ENCODE assay signal across 15 cellular contexts in genomic region chr12:55355333-55355732, GRCh38. TPM values are rescaled to one million over a fixed set of nuclear protein-coding genes. Genes with fewer than 3 reads are reported as not detected.
DNase-seq lines count a peak whose midpoint lies in the region; ATAC-seq, FAIRE-seq and TF ChIP-seq lines count a peak whose summit lies in the region.
"Not testable (repeated sequence)": the region's sequence is repeated elsewhere in the genome, so short reads cannot be mapped to it uniquely, and the experiment has no call there.
"Had no signal": no experiment of that assay in that cellular context is flagged by ENCODE, and none has a peak within 500 bp of the region (broad histone marks: within the 10 kb centered on the region; RNA-seq: fewer than 3 reads in every experiment).

No MANE protein-coding gene starts in this region.

- not testable (repeated sequence) for H3K27me3 ChIP-seq in H9 (ENCODE audit: insufficient read depth, low read length); H1 (replicated peaks in 1 of 4; ENCODE audit: control insufficient read depth in 3 of 4, extremely low read depth in 1 of 4, insufficient read depth in 3 of 4, low read length in 3 of 4); hepatocyte

- TF ChIP-seq EP300 in H1 (IDR thresholded peaks at IDR 0.05; ENCODE audit: borderline replicate concordance in 1 of 2, low read depth in 2 of 2, low read length in 2 of 2) = not testable (repeated sequence)

- TF ChIP-seq CTCF in H9 (conservative IDR thresholded peaks at IDR 0.05); WTC11 (IDR thresholded peaks at IDR 0.05); H1 (IDR thresholded peaks at IDR 0.05; ENCODE audit: control extremely low read depth in 1 of 3, insufficient read depth in 1 of 3, low read depth in 1 of 3, low read length in 3 of 3); hepatocyte (IDR thresholded peaks at IDR 0.05; ENCODE audit: poor library complexity); nephron progenitor cell (IDR thresholded peaks at IDR 0.05): not testable (repeated sequence)

- FAIRE-seq in H1 (lab: Jason Lieb, UNC) = not testable (repeated sequence)

- not testable (repeated sequence) for H3K27ac ChIP-seq in H9 (ENCODE audit: insufficient read length, low read depth, low read length); H1 (ENCODE audit: low read depth, low read length); hepatocyte

- H3K27ac Mint-ChIP-seq in H9 = peak overlapping the region; percentile 65 to 92 (median 84); a peak in 3 of 7 replicates
- H3K27ac Mint-ChIP-seq in WTC11 = peak overlapping the region; percentile 57; the same call in 1 of the 2 replicates
- peak overlapping the region; percentile 88 for H3K27ac Mint-ChIP-seq in nephron progenitor cell

- H4K5ac ChIP-seq in H9 (ENCODE audit: insufficient read length, low read depth, low read length); H1 (ENCODE audit: insufficient read length, low read depth, low read length): not testable (repeated sequence)

- not testable (repeated sequence) for H4K91ac ChIP-seq in H9 (ENCODE audit: insufficient read length, low read depth, low read length); H1 (replicated peaks; ENCODE audit: insufficient read length, low read length)

- H3K36me3 Mint-ChIP-seq in H9 (ENCODE audit: insufficient read depth in 1 of 3, low read depth in 3 of 3) (peaks cover 0 to 12% (median 8%) of the 10 kb centered on the region in 3 experiments; a peak in 4 of 7 replicates), nephron progenitor cell (ENCODE audit: low read depth) (peaks cover 11% of the 10 kb centered on the region)
- H3K36me3 Mint-ChIP-seq in WTC11 = not testable (repeated sequence)

- H3K4me1 Mint-ChIP-seq in H9 = peaks cover 18 to 23% of the 10 kb centered on the region in 2 experiments
- H3K4me1 Mint-ChIP-seq in WTC11 = peaks cover 15% of the 10 kb centered on the region
- H3K4me1 Mint-ChIP-seq in nephron progenitor cell = peaks cover 13% of the 10 kb centered on the region

- not testable (repeated sequence) for H3K79me2 ChIP-seq in H9 (ENCODE audit: insufficient read depth, low read length); H1 (ENCODE audit: control insufficient read depth in 1 of 2, insufficient read depth in 2 of 2, low read length in 2 of 2); hepatocyte

- H3K9me3 Mint-ChIP-seq in H9 (peaks cover 10% of the 10 kb centered on the region in 2 experiments), nephron progenitor cell (peaks cover 35% of the 10 kb centered on the region)
- not testable (repeated sequence) for H3K9me3 Mint-ChIP-seq in WTC11

- not testable (repeated sequence) for H3K18ac ChIP-seq in H9 (ENCODE audit: insufficient read length, low read depth, low read length); H1 (ENCODE audit: extremely low read depth, low read length)

- not testable (repeated sequence) for TF ChIP-seq POLR2A in H1 (IDR thresholded peaks at IDR 0.05; ENCODE audit: control extremely low read depth in 1 of 2, low read depth in 2 of 2, low read length in 2 of 2)

- H2BK12ac ChIP-seq in H9 (ENCODE audit: insufficient read length, low read depth, low read length); H1 (ENCODE audit: low read depth, low read length): not testable (repeated sequence)

- H3K23me2 ChIP-seq in H9 (ENCODE audit: insufficient read length, low read depth, low read length, poor library complexity, severe bottlenecking); H1 (ENCODE audit: low read depth, low read length): not testable (repeated sequence)

- not testable (repeated sequence) for H2BK5ac ChIP-seq in H9 (ENCODE audit: insufficient read length, low read length); H1 (ENCODE audit: low read depth, low read length)

- H2BK120ac ChIP-seq in H9 (ENCODE audit: low read depth, low read length, poor library complexity, severe bottlenecking); H1 (replicated peaks; ENCODE audit: low read depth, low read length): not testable (repeated sequence)

- POLR2A ChIA-PET in WTC11 (lab: Charles Lee); H1 (lab: Charles Lee; ENCODE audit: partially characterized antibody): not testable (repeated sequence)

- not testable (repeated sequence) for H3K4me3 ChIP-seq in H1 (ENCODE audit: extremely low read depth in 1 of 4, insufficient read depth in 2 of 4, low read depth in 3 of 4, low read length in 4 of 4); hepatocyte

- peak; percentile 58 for ATAC-seq in WTC11

- H3K56ac ChIP-seq in H9 (ENCODE audit: insufficient read length, low read depth, low read length); H1 (replicated peaks; ENCODE audit: insufficient read length, low read depth, low read length): not testable (repeated sequence)

- CTCF ChIA-PET in WTC11 (lab: Charles Lee) = interaction anchor here (0.9 kb wide), 1 partner anchor 22 kb away, joined by 3 read pairs; no protein-coding TSS in a partner anchor
- CTCF ChIA-PET in H1 (lab: Charles Lee; ENCODE audit: partially characterized antibody) = interaction anchor here (0.7 to 0.8 kb wide), 2 partner anchors 28 to 111 kb away, joined by 3 to 4 read pairs; partner anchors contain the start of gene OR6C74

- H4K20me1 ChIP-seq in H9 (ENCODE audit: control insufficient read depth, insufficient read depth, insufficient read length); H1 (replicated peaks in 1 of 2; ENCODE audit: control insufficient read depth in 1 of 2, insufficient read depth in 2 of 2, low read length in 2 of 2); hepatocyte (ENCODE audit: insufficient read depth, poor library complexity, severe bottlenecking): not testable (repeated sequence)

- H2AK5ac ChIP-seq in H9 (ENCODE audit: insufficient read length, low read length); H1 (ENCODE audit: low read depth, low read length): not testable (repeated sequence)

- WGBS in H9 (ENCODE audit: extremely low coverage, insufficient read length, low lambda C conversion rate) = no CpG with 5 or more reads among the region's 4 CpGs
- WGBS in H1 (ENCODE audit: extremely low coverage in 1 of 2, insufficient coverage in 1 of 2, insufficient read length in 1 of 2, insufficient replicate concordance in 2 of 2, low coverage in 1 of 2, low lambda C conversion rate in 2 of 2, missing lambda C conversion rate in 1 of 2), 2 experiments = 95% methylated on average over 4 of the region's 4 CpGs; no CpG with 5 or more reads in 1 of the 2 experiments
- WGBS in hepatocyte (ENCODE audit: low lambda C conversion rate, missing lambda C conversion rate) = 45% methylated on average over 4 of the region's 4 CpGs

- H2BK20ac ChIP-seq in H9 (ENCODE audit: low read depth, low read length, poor library complexity, severe bottlenecking); H1 (ENCODE audit: low read length): not testable (repeated sequence)

- H3K79me1 ChIP-seq in H9 (ENCODE audit: insufficient read depth, low read depth, low read length, poor library complexity, severe bottlenecking); H1 (ENCODE audit: low read depth, low read length): not testable (repeated sequence)

- TF ChIP-seq RAD21 in H1 (IDR thresholded peaks at IDR 0.05 in 1 of 2, conservative IDR thresholded peaks at IDR 0.05 in 1 of 2; ENCODE audit: low read depth in 2 of 2, low read length in 2 of 2) = not testable (repeated sequence)

- not testable (repeated sequence) for H3K4ac ChIP-seq in H9 (ENCODE audit: low read depth, low read length); H1 (replicated peaks; ENCODE audit: insufficient read length, low read depth, low read length)

- not testable (repeated sequence) for H3K36me3 ChIP-seq in H1 (ENCODE audit: control insufficient read depth in 2 of 4, insufficient read depth in 4 of 4, low read length in 3 of 4); hepatocyte (replicated peaks; ENCODE audit: insufficient read depth, low read depth)

- H2AFZ ChIP-seq in H9 (ENCODE audit: low read length); hepatocyte: not testable (repeated sequence)
- peak overlapping the region; percentile 62 for H2AFZ ChIP-seq in H1 (ENCODE audit: low read length)

- H3K14ac ChIP-seq in H9 (ENCODE audit: insufficient read depth, low read length); H1 (ENCODE audit: insufficient read length): not testable (repeated sequence)

- peak overlapping the region in 1 of 2 experiments; percentile 55; a peak in 2 of 5 replicates for H3K4me3 Mint-ChIP-seq in H9
- not testable (repeated sequence) for H3K4me3 Mint-ChIP-seq in WTC11, nephron progenitor cell

- H4K8ac ChIP-seq in H9 (replicated peaks; ENCODE audit: insufficient read length, low read depth, low read length); H1 (ENCODE audit: extremely low read depth, insufficient read depth, low read length): not testable (repeated sequence)

- not testable (repeated sequence) for H3K23ac ChIP-seq in H9 (ENCODE audit: insufficient read length, low read depth, low read length); H1 (ENCODE audit: insufficient read length)

- not testable (repeated sequence) for H3K9ac ChIP-seq in H9 (ENCODE audit: extremely low read depth, insufficient read length, low read length); H1 (replicated peaks in 1 of 4; ENCODE audit: extremely low read depth in 1 of 4, low read depth in 3 of 4, low read length in 3 of 4)

- not testable (repeated sequence) for H2BK15ac ChIP-seq in H9 (ENCODE audit: low read depth, low read length)
- H2BK15ac ChIP-seq in H1 (ENCODE audit: low read length) = 0 out of 2 replicates have a peak overlapping the region, but pooled peaks have one; percentile 29

- not testable (repeated sequence) for H3K9me2 ChIP-seq in hepatocyte (replicated peaks; ENCODE audit: insufficient read depth)

- not testable (repeated sequence) for H3K4me2 ChIP-seq in H9 (ENCODE audit: insufficient read depth, insufficient read length, low read length); H1 (ENCODE audit: insufficient read depth in 1 of 2, low read depth in 2 of 2, low read length in 2 of 2); hepatocyte

- not testable (repeated sequence) for H3K27me3 Mint-ChIP-seq in H9 (ENCODE audit: low read depth); WTC11 (ENCODE audit: low read depth); nephron progenitor cell (ENCODE audit: low read depth, poor library complexity)

- not testable (repeated sequence) for H3K4me1 ChIP-seq in H9 (ENCODE audit: insufficient read depth, low read length); hepatocyte (ENCODE audit: insufficient read depth)
- H3K4me1 ChIP-seq in H1 (replicated peaks in 1 of 4; ENCODE audit: control insufficient read depth in 3 of 4, insufficient read depth in 4 of 4, low read length in 3 of 4) = peaks cover 0 to 11% (median 2%) of the 10 kb centered on the region in 4 experiments; a peak in 6 of 7 replicates

- H3T11ph ChIP-seq in H9 (ENCODE audit: low read length) = not testable (repeated sequence)

- DNase-seq in ELF-1 (ENCODE audit: low read depth, low spot score) (peak; percentile 81), H9 (peak; percentile 59), WTC11 (ENCODE audit: low spot score) (peak; percentile 46), hepatocyte (ENCODE audit: low spot score) (peak; percentile 49), islet precursor cell (peak; percentile 90), nephron progenitor cell (peak; percentile 3)
- not testable (repeated sequence) for DNase-seq in H1 (ENCODE audit: low read depth in 1 of 2, low spot score in 2 of 2)

- not testable (repeated sequence) for H3K9me3 ChIP-seq in H9 (ENCODE audit: control insufficient read depth, low read depth, low read length); H1 (ENCODE audit: insufficient read depth in 2 of 2, low read depth in 1 of 2, low read length in 1 of 2); hepatocyte (ENCODE audit: low read depth)

RNA-seq across cellular contexts. Expression of gene OR6C75, which starts 7.4 kb away (rescaled TPM):
- total RNA-seq in H9 (2021) (not detected in 2 replicates), WTC11 (2021) (not detected in 3 replicates), hepatocyte (not detected in 2 replicates)
- total RNA-seq in H1 (2021; fragmentation: NEBNext Ultra II Directional; extraction: Animal tissue kit (Norgen Biotek cat#: 25700)) = not detected in 2 replicates
- polyA plus RNA-seq in H1 (2011; rRNA removed) (not detected in 2 replicates), hepatocyte (not detected in 2 replicates)
- polyA plus RNA-seq in H1 (2011; cell fraction: cytosol; rRNA removed) = not detected
- polyA plus RNA-seq in H1 (2011; cell fraction: nucleus; rRNA removed) = not detected
- polyA plus RNA-seq in H1 (2012, experiment 1 of 2) = not detected in 4 replicates
- polyA plus RNA-seq in H1 (2012, experiment 2 of 2) = not detected
- not detected for polyA plus RNA-seq in H1 (2013, experiment 1 of 2)
- not detected for polyA plus RNA-seq in H1 (2013, experiment 2 of 2)
- not detected in 2 replicates for polyA minus RNA-seq in H1 (2011; rRNA and poly(A)+ RNA removed)
- not detected for polyA minus RNA-seq in H1 (2011; cell fraction: cytosol; rRNA and poly(A)+ RNA removed)
- not detected for polyA minus RNA-seq in H1 (2011; cell fraction: nucleus; rRNA and poly(A)+ RNA removed)
- total RNA-seq: A673; CD4-positive, alpha-beta memory T cell; CD4-positive, CD25-positive, alpha-beta regulatory T cell; CD8-positive, alpha-beta memory T cell; G401; GM12878 had no signal
- polyA plus RNA-seq: AG04450; CD14-positive monocyte; CD4-positive, alpha-beta memory T cell; CD4-positive, CD25-positive, alpha-beta regulatory T cell; CD8-positive, alpha-beta memory T cell; GM12878 had no signal

RNA-seq across cellular contexts. Expression of gene OR6C3, which starts 24.8 kb away (rescaled TPM):
- total RNA-seq in H9 (2021) (not detected in 2 replicates), WTC11 (2021) (not detected in 3 replicates), hepatocyte (not detected in 2 replicates)
- not detected in 2 replicates for total RNA-seq in H1 (2021; fragmentation: NEBNext Ultra II Directional; extraction: Animal tissue kit (Norgen Biotek cat#: 25700))
- polyA plus RNA-seq in H1 (2011; rRNA removed) (not detected in 2 replicates), hepatocyte (not detected in 2 replicates)
- not detected for polyA plus RNA-seq in H1 (2011; cell fraction: cytosol; rRNA removed)
- polyA plus RNA-seq in H1 (2011; cell fraction: nucleus; rRNA removed) = not detected
- polyA plus RNA-seq in H1 (2012, experiment 1 of 2) = not detected in 4 replicates
- not detected for polyA plus RNA-seq in H1 (2012, experiment 2 of 2)
- polyA plus RNA-seq in H1 (2013, experiment 1 of 2) = not detected
- not detected for polyA plus RNA-seq in H1 (2013, experiment 2 of 2)
- not detected in 2 replicates for polyA minus RNA-seq in H1 (2011; rRNA and poly(A)+ RNA removed)
- polyA minus RNA-seq in H1 (2011; cell fraction: cytosol; rRNA and poly(A)+ RNA removed) = not detected
- polyA minus RNA-seq in H1 (2011; cell fraction: nucleus; rRNA and poly(A)+ RNA removed) = not detected
- total RNA-seq: A673; CD4-positive, alpha-beta memory T cell; CD4-positive, CD25-positive, alpha-beta regulatory T cell; CD8-positive, alpha-beta memory T cell; G401; GM12878 had no signal
- polyA plus RNA-seq: AG04450; CD14-positive monocyte; CD4-positive, alpha-beta memory T cell; CD4-positive, CD25-positive, alpha-beta regulatory T cell; CD8-positive, alpha-beta memory T cell; GM12878 had no signal

RNA-seq across cellular contexts. Expression of gene OR6C1, which starts 41.2 kb away (rescaled TPM):
- total RNA-seq in H9 (2021) = not detected in 2 replicates
- total RNA-seq in WTC11 (2021) = not detected in 3 replicates
- total RNA-seq in H1 (2021; fragmentation: NEBNext Ultra II Directional; extraction: Animal tissue kit (Norgen Biotek cat#: 25700)) = not detected in 2 replicates
- not detected in 2 replicates for polyA plus RNA-seq in H1 (2011; rRNA removed)
- not detected for polyA plus RNA-seq in H1 (2011; cell fraction: cytosol; rRNA removed)
- not detected for polyA plus RNA-seq in H1 (2011; cell fraction: nucleus; rRNA removed)
- polyA plus RNA-seq in H1 (2012, experiment 1 of 2) = not detected in 4 replicates
- not detected for polyA plus RNA-seq in H1 (2012, experiment 2 of 2)
- polyA plus RNA-seq in H1 (2013, experiment 1 of 2) = not detected
- not detected for polyA plus RNA-seq in H1 (2013, experiment 2 of 2)
- polyA minus RNA-seq in H1 (2011; rRNA and poly(A)+ RNA removed) = not detected in 2 replicates
- not detected for polyA minus RNA-seq in H1 (2011; cell fraction: cytosol; rRNA and poly(A)+ RNA removed)
- polyA minus RNA-seq in H1 (2011; cell fraction: nucleus; rRNA and poly(A)+ RNA removed) = not detected
- total RNA-seq in hepatocyte = not detected in 2 replicates
- not detected in 2 replicates for polyA plus RNA-seq in hepatocyte
- total RNA-seq: A673; CD4-positive, alpha-beta memory T cell; CD4-positive, CD25-positive, alpha-beta regulatory T cell; CD8-positive, alpha-beta memory T cell; G401; GM12878 had no signal
- polyA plus RNA-seq: AG04450; CD14-positive monocyte; CD4-positive, alpha-beta memory T cell; CD4-positive, CD25-positive, alpha-beta regulatory T cell; CD8-positive, alpha-beta memory T cell; GM12878 had no signal

RNA-seq across cellular contexts. Expression of gene OR6C65, which starts 45.0 kb away (rescaled TPM):
- not detected in 2 replicates for total RNA-seq in H9 (2021)
- total RNA-seq in WTC11 (2021) = not detected in 3 replicates
- total RNA-seq in H1 (2021; fragmentation: NEBNext Ultra II Directional; extraction: Animal tissue kit (Norgen Biotek cat#: 25700)) = not detected in 2 replicates
- not detected in 2 replicates for polyA plus RNA-seq in H1 (2011; rRNA removed)
- polyA plus RNA-seq in H1 (2011; cell fraction: cytosol; rRNA removed) = not detected
- not detected for polyA plus RNA-seq in H1 (2011; cell fraction: nucleus; rRNA removed)
- not detected in 4 replicates for polyA plus RNA-seq in H1 (2012, experiment 1 of 2)
- not detected for polyA plus RNA-seq in H1 (2012, experiment 2 of 2)
- polyA plus RNA-seq in H1 (2013, experiment 1 of 2) = not detected
- polyA plus RNA-seq in H1 (2013, experiment 2 of 2) = not detected
- not detected in 2 replicates for polyA minus RNA-seq in H1 (2011; rRNA and poly(A)+ RNA removed)
- not detected for polyA minus RNA-seq in H1 (2011; cell fraction: cytosol; rRNA and poly(A)+ RNA removed)
- polyA minus RNA-seq in H1 (2011; cell fraction: nucleus; rRNA and poly(A)+ RNA removed) = not detected
- not detected in 2 replicates for total RNA-seq in hepatocyte
- polyA plus RNA-seq in hepatocyte = not detected in 2 replicates
- total RNA-seq: A673; CD4-positive, alpha-beta memory T cell; CD4-positive, CD25-positive, alpha-beta regulatory T cell; CD8-positive, alpha-beta memory T cell; G401; GM12878 had no signal
- polyA plus RNA-seq: AG04450; CD14-positive monocyte; CD4-positive, alpha-beta memory T cell; CD4-positive, CD25-positive, alpha-beta regulatory T cell; CD8-positive, alpha-beta memory T cell; GM12878 had no signal

RNA-seq across cellular contexts. Expression of gene OR6C6, which starts 59.0 kb away (rescaled TPM):
- not detected in 2 replicates for total RNA-seq in H9 (2021)
- not detected in 3 replicates for total RNA-seq in WTC11 (2021)
- not detected in 2 replicates for total RNA-seq in H1 (2021; fragmentation: NEBNext Ultra II Directional; extraction: Animal tissue kit (Norgen Biotek cat#: 25700))
- polyA plus RNA-seq in H1 (2011; rRNA removed) = not detected in 2 replicates
- not detected for polyA plus RNA-seq in H1 (2011; cell fraction: cytosol; rRNA removed)
- polyA plus RNA-seq in H1 (2011; cell fraction: nucleus; rRNA removed) = not detected
- not detected in 4 replicates for polyA plus RNA-seq in H1 (2012, experiment 1 of 2)
- not detected for polyA plus RNA-seq in H1 (2012, experiment 2 of 2)
- not detected for polyA plus RNA-seq in H1 (2013, experiment 1 of 2)
- polyA plus RNA-seq in H1 (2013, experiment 2 of 2) = not detected
- not detected in 2 replicates for polyA minus RNA-seq in H1 (2011; rRNA and poly(A)+ RNA removed)
- not detected for polyA minus RNA-seq in H1 (2011; cell fraction: cytosol; rRNA and poly(A)+ RNA removed)
- not detected for polyA minus RNA-seq in H1 (2011; cell fraction: nucleus; rRNA and poly(A)+ RNA removed)
- not detected in 2 replicates for total RNA-seq in hepatocyte
- polyA plus RNA-seq in hepatocyte = not detected in 2 replicates
- total RNA-seq: A673; CD4-positive, alpha-beta memory T cell; CD4-positive, CD25-positive, alpha-beta regulatory T cell; CD8-positive, alpha-beta memory T cell; G401; GM12878 had no signal
- polyA plus RNA-seq: AG04450; CD14-positive monocyte; CD4-positive, alpha-beta memory T cell; CD4-positive, CD25-positive, alpha-beta regulatory T cell; CD8-positive, alpha-beta memory T cell; GM12878 had no signal
